Comparison of ENCODE assay signal across 1 cellular context in genomic region chr16:89507834-89508590, GRCh38.
TF ChIP-seq lines count a peak whose summit lies in the region.

TSS of gene SPG7 (plus strand) at chr16:89508403. CDS start at chr16:89508418, 15 bp downstream.

TF ChIP-seq in K562, 482 proteins besides CTCF, POLR2A, EP300 and RAD21 (continued from another document and continues in another):
- no peak for TF ChIP-seq FOXM1 (IDR thresholded peaks at IDR 0.05; ENCODE audit: low read depth)
- TF ChIP-seq FOXM1 (CRISPR knock-in tag; IDR thresholded peaks at IDR 0.05; ENCODE audit: low read depth) = no peak
- no peak for TF ChIP-seq ZNF277 (CRISPR knock-in tag; IDR thresholded peaks at IDR 0.05; ENCODE audit: borderline replicate concordance)
- no peak for TF ChIP-seq CBX8 (IDR thresholded peaks at IDR 0.05; ENCODE audit: borderline replicate concordance, extremely low read depth, low read depth, low read length, poor library complexity, severe bottlenecking)
- no peak; the same call in 1 of the 2 replicates for TF ChIP-seq E2F1 (CRISPR knock-in tag; IDR thresholded peaks at IDR 0.05)
- TF ChIP-seq ZNF778 (CRISPR knock-in tag; IDR thresholded peaks at IDR 0.05) = no peak
- no peak; the same call in 1 of the 2 replicates for TF ChIP-seq ZNF740 (CRISPR knock-in tag; IDR thresholded peaks at IDR 0.05)
- no peak for TF ChIP-seq ZNF740 (tag; IDR thresholded peaks at IDR 0.05)
- TF ChIP-seq RBM34 (IDR thresholded peaks at IDR 0.05; ENCODE audit: borderline replicate concordance, insufficient read depth, low read length) = no peak; the same call in 1 of the 2 replicates
- no peak for TF ChIP-seq KLF10 (CRISPR knock-in tag; IDR thresholded peaks at IDR 0.05)
- TF ChIP-seq ZNF695 (CRISPR knock-in tag; IDR thresholded peaks at IDR 0.05) = no peak
- no peak; the same call in 1 of the 2 replicates for TF ChIP-seq ZSCAN29 (IDR thresholded peaks at IDR 0.05)
- TF ChIP-seq YBX1 (IDR thresholded peaks at IDR 0.05) = no peak
- no peak for TF ChIP-seq ELK3 (CRISPR knock-in tag; IDR thresholded peaks at IDR 0.05)
- no peak for TF ChIP-seq ZNF780A (CRISPR knock-in tag; IDR thresholded peaks at IDR 0.05)
- no peak for TF ChIP-seq ZNF644 (tag; IDR thresholded peaks at IDR 0.05; ENCODE audit: low read depth)
- no peak for TF ChIP-seq ARNT (IDR thresholded peaks at IDR 0.05)
- no peak for TF ChIP-seq PHF20 (IDR thresholded peaks at IDR 0.05; ENCODE audit: partially characterized antibody)
- TF ChIP-seq ZNF121 (CRISPR knock-in tag; conservative IDR thresholded peaks at IDR 0.05) = no peak
- no peak for TF ChIP-seq RBM17 (IDR thresholded peaks at IDR 0.05; ENCODE audit: borderline replicate concordance, low read depth, low read length)
- no peak for TF ChIP-seq U2AF2 (optimal IDR thresholded peaks at IDR 0.05; ENCODE audit: low read depth, low read length)
- peak; percentile 28; the same call in 1 of the 2 replicates for TF ChIP-seq ZNF263 (CRISPR knock-in tag; IDR thresholded peaks at IDR 0.05; ENCODE audit: borderline replicate concordance)
- no peak for TF ChIP-seq POU5F1 (IDR thresholded peaks at IDR 0.05; ENCODE audit: borderline replicate concordance, low read depth, low read length, partially characterized antibody)
- TF ChIP-seq ETS1 (conservative IDR thresholded peaks at IDR 0.05; ENCODE audit: control insufficient read depth, low read depth, low read length) = peak; percentile 70
- TF ChIP-seq ZFP36 (IDR thresholded peaks at IDR 0.05; ENCODE audit: low read depth, low read length, partially characterized antibody) = no peak
- TF ChIP-seq POLR3A (IDR thresholded peaks at IDR 0.05; ENCODE audit: borderline replicate concordance, extremely low read depth, insufficient read depth, insufficient read length) = no peak
- TF ChIP-seq DACH1 (IDR thresholded peaks at IDR 0.05; ENCODE audit: partially characterized antibody) = no peak
- TF ChIP-seq MTF1 (CRISPR knock-in tag; IDR thresholded peaks at IDR 0.05; ENCODE audit: borderline replicate concordance) = no peak
- no peak for TF ChIP-seq IRF2 (CRISPR knock-in tag; IDR thresholded peaks at IDR 0.05)
- no peak for TF ChIP-seq RBM39 (optimal IDR thresholded peaks at IDR 0.05; ENCODE audit: low read depth, low read length)
- TF ChIP-seq CREB1 (IDR thresholded peaks at IDR 0.05) = peak; percentile 27; the same call in 1 of the 2 replicates
- TF ChIP-seq CREB1 (CRISPR knock-in tag; IDR thresholded peaks at IDR 0.05) = peak; percentile 66
- no peak for TF ChIP-seq ZNF445 (CRISPR knock-in tag; IDR thresholded peaks at IDR 0.05; ENCODE audit: low read depth)
- no peak for TF ChIP-seq SOX6 (IDR thresholded peaks at IDR 0.05)
- TF ChIP-seq MTA2 (IDR thresholded peaks at IDR 0.05; ENCODE audit: low read depth) = no peak
- 0 out of 2 replicates have a peak, but pooled peaks have one; percentile 54 for TF ChIP-seq ZBTB17 (CRISPR knock-in tag; IDR thresholded peaks at IDR 0.05)
- TF ChIP-seq ZBTB40 (IDR thresholded peaks at IDR 0.05) = no peak
- TF ChIP-seq ZBTB40 (CRISPR knock-in tag; IDR thresholded peaks at IDR 0.05) = no peak
- 0 out of 2 replicates have a peak, but pooled peaks have one; percentile 21 for TF ChIP-seq ETV1 (tag; conservative IDR thresholded peaks at IDR 0.05; ENCODE audit: low read depth)
- TF ChIP-seq MLX (CRISPR knock-in tag; conservative IDR thresholded peaks at IDR 0.05) = no peak
- TF ChIP-seq NFRKB (IDR thresholded peaks at IDR 0.05; ENCODE audit: low read depth) = no peak
- TF ChIP-seq SMARCA4 (IDR thresholded peaks at IDR 0.05) = no peak
- TF ChIP-seq GATAD2B (IDR thresholded peaks at IDR 0.05; ENCODE audit: borderline replicate concordance) = peak; percentile 85; the same call in 1 of the 2 replicates
- TF ChIP-seq HNRNPUL1 (IDR thresholded peaks at IDR 0.05; ENCODE audit: low read length) = no peak
- no peak for TF ChIP-seq HDGF (IDR thresholded peaks at IDR 0.05)
- no peak for TF ChIP-seq ILK (tag; IDR thresholded peaks at IDR 0.05; ENCODE audit: borderline replicate concordance, low read depth)
- no peak for TF ChIP-seq HMG20B (CRISPR knock-in tag; IDR thresholded peaks at IDR 0.05)
- no peak for TF ChIP-seq HDAC8 (tag; IDR thresholded peaks at IDR 0.05)
- no peak for TF ChIP-seq MBD2 (IDR thresholded peaks at IDR 0.05; ENCODE audit: borderline replicate concordance, low read depth)
- no peak for TF ChIP-seq ZHX1 (conservative IDR thresholded peaks at IDR 0.05; ENCODE audit: low read length)
- no peak for TF ChIP-seq HMG20A (CRISPR knock-in tag; conservative IDR thresholded peaks at IDR 0.05)
